28 cellular contexts compared by ENCODE assay signal in the genomic region with DNA sequence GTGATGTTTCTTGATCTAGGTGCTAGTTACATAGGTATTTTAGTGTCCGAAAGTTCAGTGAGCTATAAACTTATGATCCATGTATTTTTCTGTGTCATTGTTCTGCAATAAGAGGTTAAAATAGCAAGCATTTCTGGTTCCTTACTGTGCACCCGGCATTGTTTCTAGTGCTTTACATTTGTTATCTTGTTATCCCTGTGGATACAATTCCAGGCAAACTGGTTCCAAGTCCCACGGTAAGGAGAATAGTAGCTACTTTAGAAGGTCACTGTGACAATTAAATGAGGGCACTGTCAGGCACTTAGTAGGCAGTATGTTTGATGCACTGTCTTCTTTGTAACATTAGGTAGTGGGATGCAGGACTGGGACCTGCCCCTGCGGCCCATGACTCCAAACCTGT.
"Had no signal": no experiment of that assay in that cellular context is flagged by ENCODE, and none has a peak within 500 bp of the region (broad histone marks: within the 10 kb centered on the region; RNA-seq: fewer than 3 reads in every experiment).

No MANE protein-coding gene starts in this region.

- H3K36me3 ChIP-seq: ascending aorta had no signal

- FAIRE-seq: bronchial epithelial cell, TTC549 had no signal

- H3K9me3 ChIP-seq: ascending aorta had no signal

- H3K4me3 ChIP-seq: ascending aorta had no signal

- H3K27ac ChIP-seq: ascending aorta, VCaP had no signal

- ATAC-seq: activated CD8-positive, alpha-beta T cell treated with anti-CD3 and anti-CD28 coated beads for 36 hours; activated naive CD8-positive, alpha-beta T cell treated with anti-CD3 and anti-CD28 coated beads, Interleukin-2, amount 50 U/mL, for 24 hours; activated T-cell treated with anti-CD3 and anti-CD28 coated beads, Interleukin-2, amount 50 U/mL, for 4 hours; activated T-cell treated with anti-CD3 and anti-CD28 coated beads, Interleukin-2, amount 50 U/mL, for 72 hours had no signal

- DNase-seq: activated B cell treated with CpG ODN at 0.5 μM for 24 hours; activated CD4-positive, alpha-beta memory T cell treated with anti-CD3 and anti-CD28 coated beads for 36 hours; activated CD4-positive, alpha-beta T cell treated with anti-CD3 and anti-CD28 coated beads for 4 hours; activated CD4-positive, alpha-beta T cell treated with anti-CD3 and anti-CD28 coated beads, Interleukin-2, amount 10 ng/mL, durations not matched to agents 24 days and 14 days; activated CD4-positive, alpha-beta T cell treated with anti-CD3 and anti-CD28 coated beads, Interleukin-2, amount 50 U/mL, for 1 hour; activated CD4-positive, alpha-beta T cell treated with anti-CD3 and anti-CD28 coated beads, Interleukin-2, amount 50 U/mL, for 4 hours; activated CD4-positive, CD25-positive, alpha-beta regulatory T cell treated with anti-CD3 and anti-CD28 coated beads, Interleukin-2, amount 50 U/mL, for 72 hours; activated CD8-positive, alpha-beta memory T cell treated with anti-CD3 and anti-CD28 coated beads, Interleukin-2, amount 50 U/mL, for 4 hours; activated CD8-positive, alpha-beta T cell treated with anti-CD3 and anti-CD28 coated beads for 36 hours; activated effector memory CD4-positive, alpha-beta T cell treated with Interleukin-2 at 50 U/mL for 16 hours; activated gamma-delta T cell; activated naive CD4-positive, alpha-beta T cell treated with anti-CD3 and anti-CD28 coated beads, Interleukin-2, amount 10 ng/mL, durations not matched to agents 7 days and 5 days; activated naive CD4-positive, alpha-beta T cell treated with Interleukin-2 at 50 U/mL for 16 hours; activated naive CD8-positive, alpha-beta T cell treated with anti-CD3 and anti-CD28 coated beads, Interleukin-2, amount 10 ng/mL, durations not matched to agents 7 days and 5 days; activated naive CD8-positive, alpha-beta T cell treated with anti-CD3 and anti-CD28 coated beads, Interleukin-2, amount 50 U/mL, for 24 hours; activated T-cell treated with anti-CD3 and anti-CD28 coated beads for 4 hours; activated T-cell treated with anti-CD3 and anti-CD28 coated beads, Interleukin-2, amount 50 U/mL, for 1 hour; activated T-cell treated with anti-CD3 and anti-CD28 coated beads, Interleukin-2, amount 50 U/mL, for 4 hours; activated T-cell treated with anti-CD3 and anti-CD28 coated beads, Interleukin-2, amount 50 U/mL, for 72 hours; caudate nucleus; SW 1271; T-helper 1 cell; T-helper 2 cell; T-helper 9 cell had no signal

- H3K27me3 ChIP-seq: ascending aorta had no signal
